8 cellular contexts compared by ENCODE assay signal in genomic region chr16:68238029-68238345, GRCh38. TPM values are rescaled to one million over a fixed set of nuclear protein-coding genes. Genes with fewer than 3 reads are reported as not detected.
DNase-seq lines count a peak whose midpoint lies in the region; ATAC-seq and TF ChIP-seq lines count a peak whose summit lies in the region.

No MANE protein-coding gene starts in this region.

- H4K20me1 ChIP-seq in smooth muscle cell (ENCODE audit: low read depth) = peaks cover 7% of the 10 kb centered on the region

- 26% methylated on average over 20 of the region's 20 CpGs for WGBS in smooth muscle cell (ENCODE audit: low lambda C conversion rate)

- DNase-seq in SK-N-MC (ENCODE audit: low read depth, low spot score) (no peak), foreskin keratinocyte (no peak), smooth muscle cell (lab: John Stamatoyannopoulos, UW; ENCODE audit: unreplicated experiment) (no peak), RPMI8226 (no peak), DMS 273 treated with DMSO at 0.1 percent for 48 hours (lab: John Stamatoyannopoulos, UW) (no peak), ecto neural progenitor cell (ENCODE audit: low spot score) (no peak)
- no peak for DNase-seq in effector CD4-positive, alpha-beta T cell

- H3K9me3 ChIP-seq in SK-N-MC (ENCODE audit: low read depth, low read length) (no peaks in the 10 kb centered on the region), smooth muscle cell (replicated peaks; ENCODE audit: low read depth) (no peaks in the 10 kb centered on the region)

- H3K4me3 ChIP-seq in SK-N-MC (peak overlapping the region; percentile 74), smooth muscle cell (peak overlapping the region; percentile 56)

- H3K36me3 ChIP-seq in SK-N-MC (ENCODE audit: insufficient read depth, low read length) = no peaks in the 10 kb centered on the region
- no peaks in the 10 kb centered on the region for H3K36me3 ChIP-seq in smooth muscle cell (ENCODE audit: low read depth)

- no peak for TF ChIP-seq CTCF in foreskin keratinocyte (conservative IDR thresholded peaks at IDR 0.05)
- no peak for TF ChIP-seq CTCF in smooth muscle cell (IDR thresholded peaks at IDR 0.05; ENCODE audit: borderline replicate concordance, insufficient read depth, poor library complexity, severe bottlenecking)

- H3K4me1 ChIP-seq in foreskin keratinocyte (no peaks in the 10 kb centered on the region), smooth muscle cell (ENCODE audit: low read depth) (peaks cover 21% of the 10 kb centered on the region)

- peaks cover 16% of the 10 kb centered on the region for H3F3A ChIP-seq in smooth muscle cell (ENCODE audit: low read depth)

- ATAC-seq in GM21528 (IDR thresholded peaks at IDR 0.05; ENCODE audit: low FRiP score, unreplicated experiment) = peak; percentile 19
- no peak for ATAC-seq in foreskin keratinocyte

- H2AFZ ChIP-seq in smooth muscle cell (ENCODE audit: low read depth) = peak overlapping the region; percentile 89

- peak overlapping the region; percentile 77 for H3K27ac ChIP-seq in SK-N-MC
- H3K27ac ChIP-seq in foreskin keratinocyte = peak overlapping the region; percentile 8
- peak overlapping the region; percentile 75 for H3K27ac ChIP-seq in smooth muscle cell (ENCODE audit: low read depth)

- H3K9ac ChIP-seq in SK-N-MC (ENCODE audit: insufficient read length) (peak overlapping the region; percentile 55), smooth muscle cell (ENCODE audit: low read depth) (peak overlapping the region; percentile 70)

- H3K27me3 ChIP-seq in foreskin keratinocyte (no peaks in the 10 kb centered on the region), smooth muscle cell (ENCODE audit: low read depth) (peaks cover 17% of the 10 kb centered on the region)

- H3K79me2 ChIP-seq in smooth muscle cell (ENCODE audit: low read depth) = no peaks in the 10 kb centered on the region

- peak overlapping the region; percentile 89 for H3K4me2 ChIP-seq in smooth muscle cell

RNA-seq across cellular contexts. Expression of gene ESRP2, which starts 2.1 kb away (rescaled TPM):
- total RNA-seq in foreskin keratinocyte (36.2 and 41.7 TPM in 2 replicates), smooth muscle cell (5.5 and 8.5 TPM in 2 replicates)
- polyA plus RNA-seq in foreskin keratinocyte (20.9 and 26.1 TPM in 2 replicates), smooth muscle cell (2.7 and 11.1 TPM in 2 replicates)

RNA-seq across cellular contexts. Expression of gene PLA2G15, which starts 7.2 kb away (rescaled TPM):
- total RNA-seq in foreskin keratinocyte (9.0 and 11.4 TPM in 2 replicates), smooth muscle cell (22.5 and 24.2 TPM in 2 replicates)
- polyA plus RNA-seq in foreskin keratinocyte (9.3 and 10.7 TPM in 2 replicates), smooth muscle cell (29.7 and 38.3 TPM in 2 replicates)

RNA-seq across cellular contexts. Expression of gene SLC7A6, which starts 26.3 kb away (rescaled TPM):
- total RNA-seq in foreskin keratinocyte (26.1 and 26.5 TPM in 2 replicates), smooth muscle cell (16.5 and 22.7 TPM in 2 replicates)
- polyA plus RNA-seq in foreskin keratinocyte (9.6 and 9.9 TPM in 2 replicates), smooth muscle cell (11.4 and 15.9 TPM in 2 replicates)

Comparison
In these comparisons a context has a peak if more than half of its experiments do, and no peak if none do; other contexts are left out.
1. H3K27ac ChIP-seq: peak in every context shown above with its lines; median percentile 77 in SK-N-MC; 75 in smooth muscle cell; 8 in foreskin keratinocyte.